ENCODE assay signal across 18 cellular contexts in genomic region chr4:7637971-7638370, GRCh38.
DNase-seq lines count a peak whose midpoint lies in the region; ATAC-seq and TF ChIP-seq lines count a peak whose summit lies in the region.
"Had no signal": no experiment of that assay in that cellular context is flagged by ENCODE, and none has a peak within 500 bp of the region (broad histone marks: within the 10 kb centered on the region; RNA-seq: fewer than 3 reads in every experiment).

No MANE protein-coding gene starts in this region.

- H2BK5ac ChIP-seq in neuronal stem cell (ENCODE audit: low read length), result no peak overlapping the region

- H2AFZ ChIP-seq in neuronal stem cell (ENCODE audit: low read length), result no peak overlapping the region

- no peak overlapping the region for H3K14ac ChIP-seq in neuronal stem cell (ENCODE audit: low read length)

- H3K4me2 ChIP-seq in BLaER1, result peak overlapping the region; percentile 87; the same call in 1 of the 2 replicates
- H3K4me2 ChIP-seq in neuronal stem cell (ENCODE audit: insufficient read depth, low read length, poor library complexity, severe bottlenecking), result no peak overlapping the region
- H3K4me2 ChIP-seq: A549 had no signal

- H3K9ac ChIP-seq in BLaER1 (no peak overlapping the region), neuronal stem cell (ENCODE audit: low read depth, low read length, poor library complexity) (no peak overlapping the region)

- H4K8ac ChIP-seq in neuronal stem cell (ENCODE audit: low read depth, low read length), result no peak overlapping the region

- WGBS in neuronal stem cell (ENCODE audit: extremely low coverage in 2 of 2, insufficient read length in 2 of 2, insufficient replicate concordance in 1 of 2), 2 donors, result no CpG with 5 or more reads among the region's 11 CpGs

- H3K79me1 ChIP-seq in neuronal stem cell (ENCODE audit: low read depth, low read length), result no peaks in the 10 kb centered on the region

- H3K18ac ChIP-seq in neuronal stem cell (ENCODE audit: low read length), result peak overlapping the region; percentile 15

- ATAC-seq in Right ventricle myocardium inferior, result no peak
- no peak for ATAC-seq in Right ventricle myocardium superior (ENCODE audit: poor library complexity)
- ATAC-seq in RWPE2 (ENCODE audit: low read depth), result no peak
- ATAC-seq: A549; CD8-positive, alpha-beta T cell had no signal

- H3K27ac ChIP-seq in BLaER1 (peak overlapping the region; percentile 71; the same call in 1 of the 2 replicates), RWPE2 (ENCODE audit: poor library complexity, severe bottlenecking) (no peak overlapping the region), neuronal stem cell (replicated peaks; ENCODE audit: low read length) (no peak overlapping the region), WERI-Rb-1 (no peak overlapping the region)
- H3K27ac ChIP-seq: 22Rv1, A549, C4-2B had no signal

- H3K9me3 ChIP-seq in BLaER1, result no peaks in the 10 kb centered on the region
- no peaks in the 10 kb centered on the region for H3K9me3 ChIP-seq in RWPE2 (ENCODE audit: severe bottlenecking)
- H3K9me3 ChIP-seq in neuronal stem cell (replicated peaks in 1 of 2; ENCODE audit: control insufficient read depth in 2 of 2, insufficient read depth in 1 of 2, low read depth in 1 of 2, low read length in 2 of 2), result peaks cover 0 to 5% of the 10 kb centered on the region in 2 donors
- no peaks in the 10 kb centered on the region for H3K9me3 ChIP-seq in WERI-Rb-1 (ENCODE audit: severe bottlenecking)
- H3K9me3 ChIP-seq: A549, Caco-2 had no signal

- TF ChIP-seq CTCF in RWPE2 (IDR thresholded peaks at IDR 0.05; ENCODE audit: poor library complexity, severe bottlenecking), result no peak
- no peak for TF ChIP-seq CTCF in WERI-Rb-1 (IDR thresholded peaks at IDR 0.05; ENCODE audit: low read depth, low read length)

- H2BK15ac ChIP-seq in neuronal stem cell (ENCODE audit: low read length), result no peak overlapping the region

- H4K20me1 ChIP-seq in BLaER1, result no peaks in the 10 kb centered on the region; the same call in 1 of the 2 replicates

- DNase-seq in Right ventricle myocardium inferior (ENCODE audit: missing footprints) (peak; percentile 37), Right ventricle myocardium superior (no peak), RWPE2 (ENCODE audit: low spot score) (peak; percentile 33), neuronal stem cell (ENCODE audit: low spot score) (no peak), DMS79 treated with DMSO at 0.1 percent for 48 hours (lab: John Stamatoyannopoulos, UW) (no peak), WERI-Rb-1 (no peak), ACHN (no peak)
- DNase-seq: Caco-2; Calu3; CD4-positive, alpha-beta T cell; CD8-positive, alpha-beta T cell; DND-41; EL; GDM1 had no signal

- no peak overlapping the region for H2AK5ac ChIP-seq in neuronal stem cell (ENCODE audit: low read depth, low read length)

- in situ Hi-C loops in ACHN (cut with HindIII; ENCODE audit: low pct_ligation_motif_present, low pct_unique_long_range_greater_than_20kb, low sequenced_read_pairs), result no loop called here

- intact Hi-C loops in Right ventricle myocardium inferior (cut with DNase I), result no loop called here
- intact Hi-C loops in Right ventricle myocardium superior (cut with DNase I), result no loop called here

- H3K4ac ChIP-seq in neuronal stem cell (ENCODE audit: low read length), result no peak overlapping the region

- H3K4me3 ChIP-seq in BLaER1 (no peak overlapping the region), RWPE2 (ENCODE audit: severe bottlenecking) (no peak overlapping the region), neuronal stem cell (ENCODE audit: low read length in 2 of 2) (no peak overlapping the region), WERI-Rb-1 (ENCODE audit: low read depth, low read length) (no peak overlapping the region)
- H3K4me3 ChIP-seq: A549 had no signal

- H3K27me3 ChIP-seq in BLaER1 (no peaks in the 10 kb centered on the region), RWPE2 (ENCODE audit: insufficient read depth, poor library complexity, severe bottlenecking) (no peaks in the 10 kb centered on the region), neuronal stem cell (ENCODE audit: control insufficient read depth in 3 of 3, insufficient read depth in 3 of 3, low read depth in 1 of 3, low read length in 3 of 3) (peaks cover 0 to 4% (median 4%) of the 10 kb centered on the region in 3 experiments), WERI-Rb-1 (ENCODE audit: insufficient read depth, low read depth, severe bottlenecking) (no peaks in the 10 kb centered on the region)

- H3K36me3 ChIP-seq in BLaER1 (peaks cover 8% of the 10 kb centered on the region; the same call in 1 of the 2 replicates), RWPE2 (ENCODE audit: low read depth) (no peaks in the 10 kb centered on the region), neuronal stem cell (replicated peaks in 1 of 2; ENCODE audit: control insufficient read depth in 2 of 2, insufficient read depth in 2 of 2, low read length in 2 of 2) (no peaks in the 10 kb centered on the region), WERI-Rb-1 (peaks cover 27% of the 10 kb centered on the region)

- no peak overlapping the region for H4K91ac ChIP-seq in neuronal stem cell (ENCODE audit: low read depth, low read length, poor library complexity)

- H2BK120ac ChIP-seq in neuronal stem cell (ENCODE audit: low read depth, low read length), result no peak overlapping the region

- H2BK12ac ChIP-seq in neuronal stem cell (ENCODE audit: low read length), result no peak overlapping the region

- H3K23ac ChIP-seq in neuronal stem cell (ENCODE audit: low read depth, low read length, poor library complexity), result no peak overlapping the region

- peaks cover 54% of the 10 kb centered on the region for H3K4me1 ChIP-seq in BLaER1
- no peaks in the 10 kb centered on the region for H3K4me1 ChIP-seq in RWPE2 (ENCODE audit: insufficient read depth, poor library complexity, severe bottlenecking)
- peaks cover 0 to 2% of the 10 kb centered on the region in 2 donors for H3K4me1 ChIP-seq in neuronal stem cell (ENCODE audit: control insufficient read depth in 2 of 2, insufficient read depth in 1 of 2, low read depth in 1 of 2, low read length in 2 of 2)
- H3K4me1 ChIP-seq: A549, Caco-2 had no signal

Comparison
In these comparisons a context has a peak if more than half of its experiments do, and no peak if none do; other contexts are left out.
1. DNase-seq: peak in Right ventricle myocardium inferior (single experiment) and RWPE2 (single experiment); none in Right ventricle myocardium superior (single experiment), neuronal stem cell (single experiment), DMS79 treated with DMSO at 0.1 percent for 48 hours (single experiment), WERI-Rb-1 (single experiment) and ACHN (single experiment).